26 cellular contexts compared by ENCODE assay signal in genomic region chr16:84822990-84823389, GRCh38. TPM values are rescaled to one million over a fixed set of nuclear protein-coding genes. Genes with fewer than 3 reads are reported as not detected.
DNase-seq lines count a peak whose midpoint lies in the region; ATAC-seq and TF ChIP-seq lines count a peak whose summit lies in the region.
"Had no signal": no experiment of that assay in that cellular context is flagged by ENCODE, and none has a peak within 500 bp of the region (broad histone marks: within the 10 kb centered on the region; RNA-seq: fewer than 3 reads in every experiment).

No MANE protein-coding gene starts in this region.

- DNase-seq in adipocyte (ENCODE audit: low read depth) (no peak), esophagus muscularis mucosa (ENCODE audit: extremely low spot score) (no peak), trophoblast cell (no peak), tibial nerve (ENCODE audit: low spot score in 2 of 2) (no peak), occipital lobe (lab: John Stamatoyannopoulos, UW) (no peak)
- no peak for DNase-seq in activated naive CD8-positive, alpha-beta T cell treated with anti-CD3 and anti-CD28 coated beads for 36 hours
- DNase-seq: activated B cell treated with CpG ODN at 0.5 μM for 24 hours; activated CD8-positive, alpha-beta T cell treated with anti-CD3 and anti-CD28 coated beads, Interleukin-2, amount 10 ng/mL, durations not matched to agents 7 days and 5 days; activated T-cell treated with anti-CD3 and anti-CD28 coated beads, Interleukin-2, amount 50 U/mL, for 48 hours; caudate nucleus; endodermal cell; foreskin melanocyte; GF-D8; KBM-7; mammary epithelial cell; NCI-H2029 treated with DMSO at 0.1 percent for 48 hours; NCI-H524 treated with DMSO at 0.1 percent for 48 hours; SIG-M5; substantia nigra had no signal

- TF ChIP-seq POLR2A in esophagus muscularis mucosa (IDR thresholded peaks at IDR 0.05; ENCODE audit: low read depth) (no peak), tibial nerve (IDR thresholded peaks at IDR 0.05) (no peak)

- H3K4me3 ChIP-seq in adipocyte (ENCODE audit: low read length) = peak overlapping the region; percentile 86
- H3K4me3 ChIP-seq in esophagus muscularis mucosa = peak overlapping the region; percentile 70 to 95 (median 76)
- no peak overlapping the region for H3K4me3 ChIP-seq in trophoblast cell (ENCODE audit: low read depth, low read length)
- H3K4me3 ChIP-seq in tibial nerve = peak overlapping the region in 2 of 4 donors; percentile 7 to 60
- H3K4me3 ChIP-seq: GM23338 had no signal

- TF ChIP-seq CTCF in esophagus muscularis mucosa (IDR thresholded peaks at IDR 0.05) (no peak), tibial nerve (IDR thresholded peaks at IDR 0.05) (no peak)

- peaks cover 43% of the 10 kb centered on the region for H3K79me1 ChIP-seq in trophoblast cell (ENCODE audit: low read length)

- no peaks in the 10 kb centered on the region for H3K27me3 ChIP-seq in adipocyte (replicated peaks; ENCODE audit: control insufficient read depth, insufficient read depth, low read length)
- H3K27me3 ChIP-seq in esophagus muscularis mucosa = peaks cover 0 to 10% (median 0%) of the 10 kb centered on the region in 4 donors
- no peaks in the 10 kb centered on the region for H3K27me3 ChIP-seq in trophoblast cell (ENCODE audit: insufficient read depth, low read length)
- no peaks in the 10 kb centered on the region for H3K27me3 ChIP-seq in tibial nerve

- no peak overlapping the region for H2AK5ac ChIP-seq in trophoblast cell (ENCODE audit: low read length)

- intact Hi-C loops in esophagus muscularis mucosa (cut with DNase I) = no loop called here

- H3K9me3 Mint-ChIP-seq in activated naive CD8-positive, alpha-beta T cell treated with anti-CD3 and anti-CD28 coated beads for 36 hours = no peaks in the 10 kb centered on the region
- H3K9me3 Mint-ChIP-seq: activated naive CD4-positive, alpha-beta T cell treated with anti-CD3 and anti-CD28 coated beads, Interleukin-2, amount 50 U/mL, for 72 hours; endodermal cell; GM23338; natural killer cell treated with Interleukin-12 subunit alpha and Interleukin-12 subunit beta and Interleukin-15 and Interleukin-18, amount 100 ng/mL, for 72 hours; T-helper 1 cell treated with Interleukin-12 subunit alpha and Interleukin-12 subunit beta and Interleukin-4 antibody, amounts not matched to agents 30 μg/mL and 1 μg/mL, for 36 hours had no signal

- ATAC-seq in GM18867 (IDR thresholded peaks at IDR 0.05; ENCODE audit: unreplicated experiment) (no peak), GM21423 (IDR thresholded peaks at IDR 0.05; ENCODE audit: unreplicated experiment) (no peak)
- ATAC-seq: activated CD8-positive, alpha-beta T cell treated with anti-CD3 and anti-CD28 coated beads, Interleukin-2, amount 10 ng/mL, durations not matched to agents 7 days and 5 days; activated naive CD4-positive, alpha-beta T cell treated with anti-CD3 and anti-CD28 coated beads, Interleukin-2, amount 50 U/mL, for 72 hours; GM23338; natural killer cell treated with Interleukin-12 subunit alpha and Interleukin-12 subunit beta and Interleukin-15 and Interleukin-18, amount 100 ng/mL, for 72 hours had no signal

- H3K18ac ChIP-seq in trophoblast cell (ENCODE audit: low read length) = no peak overlapping the region

- H3K36me3 ChIP-seq in adipocyte (ENCODE audit: control insufficient read depth, insufficient read depth, low read length, severe bottlenecking) (no peaks in the 10 kb centered on the region), esophagus muscularis mucosa (peaks cover 0 to 5% (median 0%) of the 10 kb centered on the region in 4 donors), trophoblast cell (ENCODE audit: control insufficient read depth in 1 of 2, insufficient read depth in 2 of 2, low read length in 2 of 2) (peaks cover 9 to 10% of the 10 kb centered on the region in 2 experiments), tibial nerve (no peaks in the 10 kb centered on the region)

- peak overlapping the region; percentile 40 for H4K91ac ChIP-seq in trophoblast cell (ENCODE audit: low read depth, low read length)

- no peaks in the 10 kb centered on the region for H3K36me3 Mint-ChIP-seq in activated naive CD8-positive, alpha-beta T cell treated with anti-CD3 and anti-CD28 coated beads for 36 hours
- H3K36me3 Mint-ChIP-seq: activated naive CD4-positive, alpha-beta T cell treated with anti-CD3 and anti-CD28 coated beads, Interleukin-2, amount 50 U/mL, for 72 hours; natural killer cell treated with Interleukin-12 subunit alpha and Interleukin-12 subunit beta and Interleukin-15 and Interleukin-18, amount 100 ng/mL, for 72 hours had no signal

- TF ChIP-seq EP300 in esophagus muscularis mucosa (IDR thresholded peaks at IDR 0.05) (no peak), tibial nerve (IDR thresholded peaks at IDR 0.05) (no peak)

- H4K12ac ChIP-seq in trophoblast cell (ENCODE audit: low read depth, low read length) = no peak overlapping the region

- H3K4me1 Mint-ChIP-seq in activated naive CD8-positive, alpha-beta T cell treated with anti-CD3 and anti-CD28 coated beads for 36 hours = peaks cover 9% of the 10 kb centered on the region

- no peak overlapping the region for H4K8ac ChIP-seq in trophoblast cell (ENCODE audit: low read depth, low read length)

- peaks cover 55% of the 10 kb centered on the region for H3K27me3 Mint-ChIP-seq in activated naive CD8-positive, alpha-beta T cell treated with anti-CD3 and anti-CD28 coated beads for 36 hours

- H3K4me3 Mint-ChIP-seq in activated naive CD8-positive, alpha-beta T cell treated with anti-CD3 and anti-CD28 coated beads for 36 hours = no peak overlapping the region
- H3K4me3 Mint-ChIP-seq: activated B cell treated with CpG ODN at 0.5 μM for 24 hours; activated CD8-positive, alpha-beta T cell treated with anti-CD3 and anti-CD28 coated beads, Interleukin-2, amount 10 ng/mL, durations not matched to agents 7 days and 5 days; endodermal cell; GM23338; natural killer cell treated with Interleukin-12 subunit alpha and Interleukin-12 subunit beta and Interleukin-15 and Interleukin-18, amount 100 ng/mL, for 72 hours; T-helper 1 cell treated with Interleukin-12 subunit alpha and Interleukin-12 subunit beta and Interleukin-4 antibody, amounts not matched to agents 30 μg/mL and 1 μg/mL, for 36 hours had no signal

- no peak overlapping the region for H3K23ac ChIP-seq in trophoblast cell (ENCODE audit: low read length)

- H2BK12ac ChIP-seq in trophoblast cell (ENCODE audit: low read length) = peak overlapping the region; percentile 24

- H3K9ac ChIP-seq in adipocyte (ENCODE audit: low read length) (peak overlapping the region; percentile 88), trophoblast cell (ENCODE audit: low read length) (no peak overlapping the region)

- no peak overlapping the region for H3K4me2 ChIP-seq in trophoblast cell (ENCODE audit: low read length)
- H3K4me2 ChIP-seq: GM23338 had no signal

- H3K27ac Mint-ChIP-seq in activated naive CD8-positive, alpha-beta T cell treated with anti-CD3 and anti-CD28 coated beads for 36 hours = no peak overlapping the region
- H3K27ac Mint-ChIP-seq: activated B cell treated with CpG ODN at 0.5 μM for 24 hours; activated CD8-positive, alpha-beta T cell treated with anti-CD3 and anti-CD28 coated beads, Interleukin-2, amount 10 ng/mL, durations not matched to agents 7 days and 5 days; activated naive CD4-positive, alpha-beta T cell treated with anti-CD3 and anti-CD28 coated beads, Interleukin-2, amount 50 U/mL, for 72 hours; endodermal cell; GM23338; natural killer cell treated with Interleukin-12 subunit alpha and Interleukin-12 subunit beta and Interleukin-15 and Interleukin-18, amount 100 ng/mL, for 72 hours; T-helper 1 cell treated with Interleukin-12 subunit alpha and Interleukin-12 subunit beta and Interleukin-4 antibody, amounts not matched to agents 30 μg/mL and 1 μg/mL, for 36 hours had no signal

- H3K4me1 ChIP-seq in adipocyte (ENCODE audit: control insufficient read depth, insufficient read depth, low read length) = peaks cover 63% of the 10 kb centered on the region
- peaks cover 19 to 77% (median 68%) of the 10 kb centered on the region in 4 donors for H3K4me1 ChIP-seq in esophagus muscularis mucosa
- H3K4me1 ChIP-seq in trophoblast cell (ENCODE audit: control insufficient read depth in 1 of 2, insufficient read depth in 2 of 2, low read length in 2 of 2) = peaks cover 39 to 51% of the 10 kb centered on the region in 2 experiments
- H3K4me1 ChIP-seq in tibial nerve = peaks cover 0 to 70% (median 21%) of the 10 kb centered on the region in 4 donors

- H3K4ac ChIP-seq in trophoblast cell (ENCODE audit: low read depth, low read length) = no peak overlapping the region

- H3K79me2 ChIP-seq in trophoblast cell (ENCODE audit: control insufficient read depth, insufficient read depth, low read length, poor library complexity) = peaks cover 17% of the 10 kb centered on the region

- no peak overlapping the region for H3K14ac ChIP-seq in trophoblast cell (ENCODE audit: low read length)

- H3K9me3 ChIP-seq in adipocyte (ENCODE audit: control insufficient read depth, low read length) (no peaks in the 10 kb centered on the region), esophagus muscularis mucosa (no peaks in the 10 kb centered on the region), trophoblast cell (ENCODE audit: insufficient read depth, low read depth, low read length) (no peaks in the 10 kb centered on the region), tibial nerve (no peaks in the 10 kb centered on the region)

- 88% methylated on average over 6 of the region's 6 CpGs for WGBS in esophagus muscularis mucosa
- WGBS in trophoblast cell (ENCODE audit: extremely low coverage, insufficient coverage, insufficient read length) = no CpG with 5 or more reads among the region's 6 CpGs
- WGBS in tibial nerve, 2 donors = 84 to 91% methylated on average over 6 of the region's 6 CpGs

- no peak overlapping the region for H2AFZ ChIP-seq in trophoblast cell (ENCODE audit: insufficient read depth, low read length, poor library complexity)
- H2AFZ ChIP-seq: GM23338 had no signal

- no peak overlapping the region for H2BK5ac ChIP-seq in trophoblast cell (ENCODE audit: low read depth, low read length, poor library complexity)

- no peak overlapping the region for H2BK120ac ChIP-seq in trophoblast cell (ENCODE audit: insufficient read depth, low read length, poor library complexity)

- H3K27ac ChIP-seq in esophagus muscularis mucosa (replicated peaks in 1 of 4) (peak overlapping the region; percentile 94 to 97 (median 96)), trophoblast cell (ENCODE audit: low read depth, low read length) (no peak overlapping the region), tibial nerve (peak overlapping the region; percentile 28 to 92 (median 84))
- H3K27ac ChIP-seq: C4-2B had no signal

RNA-seq across cellular contexts. Expression of gene CRISPLD2, which starts 3.2 kb away (rescaled TPM):
- total RNA-seq in esophagus muscularis mucosa = 100 to 1,000 TPM; 230 to 568 (median 289) TPM
- 121 and 124 TPM in 2 replicates for polyA plus RNA-seq in trophoblast cell (2013)
- 100 to 1,000 TPM; 136 to 232 (median 207) TPM for total RNA-seq in tibial nerve
- total RNA-seq in occipital lobe = 2.7 TPM
- total RNA-seq in activated naive CD8-positive, alpha-beta T cell treated with anti-CD3 and anti-CD28 coated beads for 36 hours = not detected
- total RNA-seq: activated B cell treated with CpG ODN at 0.5 μM for 24 hours; activated CD8-positive, alpha-beta T cell treated with anti-CD3 and anti-CD28 coated beads, Interleukin-2, amount 10 ng/mL, durations not matched to agents 7 days and 5 days had no signal

Comparison
In these comparisons a context has a peak if more than half of its experiments do, and no peak if none do; other contexts are left out.
1. RNA of gene CRISPLD2, which starts 3.2 kb away (total RNA-seq): 230 to 568 TPM in esophagus muscularis mucosa and 136 to 232 TPM in tibial nerve; 2.7 TPM in occipital lobe (single experiment) and not detected in activated naive CD8-positive, alpha-beta T cell treated with anti-CD3 and anti-CD28 coated beads for 36 hours; every median in the first group is over 10 times any median in the second.